8 cellular contexts compared by ENCODE assay signal in genomic region chr17:80764627-80765147, GRCh38.
DNase-seq lines count a peak whose midpoint lies in the region; ATAC-seq and TF ChIP-seq lines count a peak whose summit lies in the region.
"Not testable (repeated sequence)": the region's sequence is repeated elsewhere in the genome, so short reads cannot be mapped to it uniquely, and the experiment has no call there.

No MANE protein-coding gene starts in this region.

- H3K27ac Mint-ChIP-seq in T-helper 1 cell treated with Interleukin-12 subunit alpha and Interleukin-12 subunit beta and Interleukin-4 antibody, amounts not matched to agents 30 μg/mL and 1 μg/mL, for 36 hours = peak overlapping the region; percentile 94
- H3K27ac Mint-ChIP-seq in activated CD4-positive, alpha-beta memory T cell treated with anti-CD3 and anti-CD28 coated beads, Interleukin-2, amount 10 ng/mL, durations not matched to agents 7 days and 5 days = peak overlapping the region; percentile 90
- peak overlapping the region; percentile 92 for H3K27ac Mint-ChIP-seq in activated naive CD4-positive, alpha-beta T cell treated with anti-CD3 and anti-CD28 coated beads, Interleukin-2, amount 10 ng/mL, durations not matched to agents 7 days and 5 days
- H3K27ac Mint-ChIP-seq in naive thymus-derived CD8-positive, alpha-beta T cell = peak overlapping the region; percentile 63 to 94 (median 85)

- not testable (repeated sequence) for H3K27me3 Mint-ChIP-seq in T-helper 1 cell treated with Interleukin-12 subunit alpha and Interleukin-12 subunit beta and Interleukin-4 antibody, amounts not matched to agents 30 μg/mL and 1 μg/mL, for 36 hours (ENCODE audit: low read depth); activated CD4-positive, alpha-beta memory T cell treated with anti-CD3 and anti-CD28 coated beads, Interleukin-2, amount 10 ng/mL, durations not matched to agents 7 days and 5 days; activated naive CD4-positive, alpha-beta T cell treated with anti-CD3 and anti-CD28 coated beads, Interleukin-2, amount 10 ng/mL, durations not matched to agents 7 days and 5 days; naive thymus-derived CD8-positive, alpha-beta T cell

- CTCF ChIA-PET in HEK293 (lab: Yijun Ruan, JAX) = interaction anchor here (0.6 kb wide), 1 partner anchor 130 kb away, joined by 3 read pairs; no protein-coding TSS in a partner anchor
- CTCF ChIA-PET in activated CD4-positive, alpha-beta memory T cell treated with anti-CD3 and anti-CD28 coated beads, Interleukin-2, amount 10 ng/mL, durations not matched to agents 7 days and 5 days (lab: Charles Lee) = not testable (repeated sequence)
- CTCF ChIA-PET in activated naive CD4-positive, alpha-beta T cell treated with anti-CD3 and anti-CD28 coated beads, Interleukin-2, amount 10 ng/mL, durations not matched to agents 7 days and 5 days (lab: Charles Lee) = interaction anchor here (0.6 to 1.1 kb wide), 2 partner anchors 10 to 11 kb away, joined by 3 to 4 read pairs; no protein-coding TSS in a partner anchor

- H3K9ac ChIP-seq in BLaER1 treated with 17β-estradiol and CSF1 and Interleukin-3, amounts not matched to agents 10 nM and 100 nM = not testable (repeated sequence)

- H4K20me1 ChIP-seq in BLaER1 treated with 17β-estradiol and CSF1 and Interleukin-3, amounts not matched to agents 10 nM and 100 nM = peaks cover 0 to 72% (median 46%) of the 10 kb centered on the region in 11 experiments; a peak in 20 of 22 replicates

- H3K36me3 ChIP-seq in BLaER1 treated with 17β-estradiol and CSF1 and Interleukin-3, amounts not matched to agents 10 nM and 100 nM = peaks cover 3 to 35% (median 14%) of the 10 kb centered on the region in 11 experiments; a peak in 18 of 22 replicates
- not testable (repeated sequence) for H3K36me3 ChIP-seq in HEK293 (ENCODE audit: control insufficient read depth in 2 of 2, insufficient read depth in 1 of 2, low read length in 2 of 2); effector memory CD4-positive, alpha-beta T cell (ENCODE audit: control insufficient read depth, insufficient read depth, low read length)

- peak; percentile 25 for DNase-seq in NB4 (ENCODE audit: low read depth)
- DNase-seq in activated CD4-positive, alpha-beta memory T cell treated with anti-CD3 and anti-CD28 coated beads, Interleukin-2, amount 10 ng/mL, durations not matched to agents 7 days and 5 days; activated naive CD4-positive, alpha-beta T cell treated with anti-CD3 and anti-CD28 coated beads, Interleukin-2, amount 10 ng/mL, durations not matched to agents 7 days and 5 days; effector memory CD4-positive, alpha-beta T cell; naive thymus-derived CD8-positive, alpha-beta T cell: not testable (repeated sequence)

- H3K27me3 ChIP-seq in BLaER1 treated with 17β-estradiol and CSF1 and Interleukin-3, amounts not matched to agents 10 nM and 100 nM; effector memory CD4-positive, alpha-beta T cell (replicated peaks; ENCODE audit: control insufficient read depth, insufficient read depth, low read length, poor library complexity, severe bottlenecking): not testable (repeated sequence)

- peaks cover 62% of the 10 kb centered on the region for H3K4me1 Mint-ChIP-seq in T-helper 1 cell treated with Interleukin-12 subunit alpha and Interleukin-12 subunit beta and Interleukin-4 antibody, amounts not matched to agents 30 μg/mL and 1 μg/mL, for 36 hours (ENCODE audit: low read depth)
- peaks cover 71% of the 10 kb centered on the region for H3K4me1 Mint-ChIP-seq in activated CD4-positive, alpha-beta memory T cell treated with anti-CD3 and anti-CD28 coated beads, Interleukin-2, amount 10 ng/mL, durations not matched to agents 7 days and 5 days
- H3K4me1 Mint-ChIP-seq in activated naive CD4-positive, alpha-beta T cell treated with anti-CD3 and anti-CD28 coated beads, Interleukin-2, amount 10 ng/mL, durations not matched to agents 7 days and 5 days = peaks cover 89% of the 10 kb centered on the region
- H3K4me1 Mint-ChIP-seq in naive thymus-derived CD8-positive, alpha-beta T cell = peaks cover 22 to 72% (median 61%) of the 10 kb centered on the region in 4 donors

- H3K4me1 ChIP-seq in BLaER1 treated with 17β-estradiol and CSF1 and Interleukin-3, amounts not matched to agents 10 nM and 100 nM = peaks cover 8 to 28% (median 16%) of the 10 kb centered on the region in 10 experiments; a peak in 15 of 20 replicates
- not testable (repeated sequence) for H3K4me1 ChIP-seq in HEK293 (ENCODE audit: control insufficient read depth, insufficient read depth, low read length)
- peaks cover 46% of the 10 kb centered on the region for H3K4me1 ChIP-seq in effector memory CD4-positive, alpha-beta T cell (ENCODE audit: control insufficient read depth, insufficient read depth, low read length, poor library complexity, severe bottlenecking)

- H3K36me3 Mint-ChIP-seq in T-helper 1 cell treated with Interleukin-12 subunit alpha and Interleukin-12 subunit beta and Interleukin-4 antibody, amounts not matched to agents 30 μg/mL and 1 μg/mL, for 36 hours (ENCODE audit: low read depth) = peaks cover 33% of the 10 kb centered on the region
- peaks cover 37% of the 10 kb centered on the region for H3K36me3 Mint-ChIP-seq in activated CD4-positive, alpha-beta memory T cell treated with anti-CD3 and anti-CD28 coated beads, Interleukin-2, amount 10 ng/mL, durations not matched to agents 7 days and 5 days (ENCODE audit: low read depth)
- H3K36me3 Mint-ChIP-seq in activated naive CD4-positive, alpha-beta T cell treated with anti-CD3 and anti-CD28 coated beads, Interleukin-2, amount 10 ng/mL, durations not matched to agents 7 days and 5 days = peaks cover 34% of the 10 kb centered on the region
- H3K36me3 Mint-ChIP-seq in naive thymus-derived CD8-positive, alpha-beta T cell = not testable (repeated sequence)

- H3K4me3 ChIP-seq in BLaER1 treated with 17β-estradiol and CSF1 and Interleukin-3, amounts not matched to agents 10 nM and 100 nM; HEK293 (ENCODE audit: low read depth, low read length); NB4 (ENCODE audit: low read depth, low read length): not testable (repeated sequence)
- H3K4me3 ChIP-seq in effector memory CD4-positive, alpha-beta T cell (ENCODE audit: insufficient read depth, low read depth, low read length, poor library complexity, severe bottlenecking) = peak overlapping the region; percentile 32

- ATAC-seq in naive thymus-derived CD8-positive, alpha-beta T cell = not testable (repeated sequence)

- not testable (repeated sequence) for H3K27ac ChIP-seq in BLaER1 treated with 17β-estradiol and CSF1 and Interleukin-3, amounts not matched to agents 10 nM and 100 nM; HEK293 (ENCODE audit: extremely low read depth, low read depth, low read length)
- H3K27ac ChIP-seq in effector memory CD4-positive, alpha-beta T cell (ENCODE audit: insufficient read depth, low read length, poor library complexity, severe bottlenecking) = peak overlapping the region; percentile 74

- TF ChIP-seq CTCF in HEK293 (tag by site-specific recombination; IDR thresholded peaks at IDR 0.05); NB4 (IDR thresholded peaks at IDR 0.05; ENCODE audit: low read depth, low read length): not testable (repeated sequence)

- H3K9me3 Mint-ChIP-seq in T-helper 1 cell treated with Interleukin-12 subunit alpha and Interleukin-12 subunit beta and Interleukin-4 antibody, amounts not matched to agents 30 μg/mL and 1 μg/mL, for 36 hours; activated CD4-positive, alpha-beta memory T cell treated with anti-CD3 and anti-CD28 coated beads, Interleukin-2, amount 10 ng/mL, durations not matched to agents 7 days and 5 days; activated naive CD4-positive, alpha-beta T cell treated with anti-CD3 and anti-CD28 coated beads, Interleukin-2, amount 10 ng/mL, durations not matched to agents 7 days and 5 days; naive thymus-derived CD8-positive, alpha-beta T cell: not testable (repeated sequence)

- TF ChIP-seq POLR2A in NB4 (IDR thresholded peaks at IDR 0.05; ENCODE audit: extremely low read depth, insufficient read length) = not testable (repeated sequence)

- peak overlapping the region in 8 of 11 experiments; percentile 10 to 47 (median 25); a peak in 7 of 22 replicates for H3K4me2 ChIP-seq in BLaER1 treated with 17β-estradiol and CSF1 and Interleukin-3, amounts not matched to agents 10 nM and 100 nM

- peak overlapping the region; percentile 69 for H3K4me3 Mint-ChIP-seq in T-helper 1 cell treated with Interleukin-12 subunit alpha and Interleukin-12 subunit beta and Interleukin-4 antibody, amounts not matched to agents 30 μg/mL and 1 μg/mL, for 36 hours
- H3K4me3 Mint-ChIP-seq in activated CD4-positive, alpha-beta memory T cell treated with anti-CD3 and anti-CD28 coated beads, Interleukin-2, amount 10 ng/mL, durations not matched to agents 7 days and 5 days = peak overlapping the region; percentile 48
- H3K4me3 Mint-ChIP-seq in activated naive CD4-positive, alpha-beta T cell treated with anti-CD3 and anti-CD28 coated beads, Interleukin-2, amount 10 ng/mL, durations not matched to agents 7 days and 5 days = peak overlapping the region; percentile 16
- H3K4me3 Mint-ChIP-seq in naive thymus-derived CD8-positive, alpha-beta T cell = peak overlapping the region; percentile 8 to 77 (median 64)

- POLR2A ChIA-PET in HEK293 (lab: Yijun Ruan, JAX) = not testable (repeated sequence)
- POLR2A ChIA-PET in activated CD4-positive, alpha-beta memory T cell treated with anti-CD3 and anti-CD28 coated beads, Interleukin-2, amount 10 ng/mL, durations not matched to agents 7 days and 5 days (lab: Charles Lee) = interaction anchor here (0.9 to 2.2 kb wide), 7 partner anchors 16 to 127 kb away, joined by 3 to 27 read pairs (median 7); no protein-coding TSS in a partner anchor
- POLR2A ChIA-PET in naive thymus-derived CD8-positive, alpha-beta T cell (lab: Charles Lee) = interaction anchor here (2.1 kb wide), 1 partner anchor 10 kb away, joined by 8 read pairs; no protein-coding TSS in a partner anchor

- not testable (repeated sequence) for H3K9me3 ChIP-seq in BLaER1 treated with 17β-estradiol and CSF1 and Interleukin-3, amounts not matched to agents 10 nM and 100 nM (replicated peaks in 1 of 11); HEK293 (ENCODE audit: control insufficient read depth, insufficient read depth, low read depth, low read length); effector memory CD4-positive, alpha-beta T cell (ENCODE audit: control insufficient read depth, low read length)

TF ChIP-seq in HEK293, 187 proteins besides CTCF, POLR2A, EP300 and RAD21:
- TF ChIP-seq ZNF184 (tag by site-specific recombination; IDR thresholded peaks at IDR 0.05) = peak; percentile 87
- peak; percentile 60 for TF ChIP-seq SCRT2 (tag by site-specific recombination; IDR thresholded peaks at IDR 0.05)
- 0 out of 2 replicates have a peak, but pooled peaks have one; percentile 36 for TF ChIP-seq SCRT1 (tag by site-specific recombination; IDR thresholded peaks at IDR 0.05; ENCODE audit: borderline replicate concordance)

Comparison
In these comparisons a context has a peak if more than half of its experiments do, and no peak if none do; other contexts are left out.
1. H3K4me3 Mint-ChIP-seq: peak in every context shown above with its lines; median percentile 69 in T-helper 1 cell treated with Interleukin-12 subunit alpha and Interleukin-12 subunit beta and Interleukin-4 antibody, amounts not matched to agents 30 μg/mL and 1 μg/mL, for 36 hours; 64 in naive thymus-derived CD8-positive, alpha-beta T cell; 48 in activated CD4-positive, alpha-beta memory T cell treated with anti-CD3 and anti-CD28 coated beads, Interleukin-2, amount 10 ng/mL, durations not matched to agents 7 days and 5 days; 16 in activated naive CD4-positive, alpha-beta T cell treated with anti-CD3 and anti-CD28 coated beads, Interleukin-2, amount 10 ng/mL, durations not matched to agents 7 days and 5 days.